Comparison of ENCODE assay signal across 1 cellular context in genomic region chr20:3204124-3204794, GRCh38.
TF ChIP-seq lines count a peak whose summit lies in the region.

TSS of gene DDRGK1 (minus strand) at chr20:3204682. CDS start at chr20:3204627, 55 bp downstream.

TF ChIP-seq in HepG2, 621 proteins besides CTCF, POLR2A, EP300 and RAD21 (continued from another document and continues in another):
- peak; percentile 93 for TF ChIP-seq ZNF687 (CRISPR knock-in tag; IDR thresholded peaks at IDR 0.05)
- peak; percentile 62 for TF ChIP-seq ZNF142 (CRISPR knock-in tag; IDR thresholded peaks at IDR 0.05)
- no peak; the same call in none of the 2 replicates for TF ChIP-seq CREB3 (CRISPR knock-in tag; IDR thresholded peaks at IDR 0.05)
- TF ChIP-seq SIX1 (CRISPR knock-in tag; IDR thresholded peaks at IDR 0.05; ENCODE audit: borderline replicate concordance): peak; percentile 26; the same call in 1 of the 2 replicates
- TF ChIP-seq THAP7 (CRISPR knock-in tag; IDR thresholded peaks at IDR 0.05): 0 out of 2 replicates have a peak, but pooled peaks have one; percentile 6
- TF ChIP-seq ZNF704 (CRISPR knock-in tag; IDR thresholded peaks at IDR 0.05; ENCODE audit: borderline replicate concordance): peak; percentile 73; the same call in 1 of the 2 replicates
- peak; percentile 70; the same call in 1 of the 2 replicates for TF ChIP-seq ZNF530 (CRISPR knock-in tag; IDR thresholded peaks at IDR 0.05; ENCODE audit: low read depth)
- TF ChIP-seq ZFP36 (IDR thresholded peaks at IDR 0.05; ENCODE audit: borderline replicate concordance, low read depth, low read length, partially characterized antibody): no peak
- TF ChIP-seq GATA4 (IDR thresholded peaks at IDR 0.05; ENCODE audit: borderline replicate concordance, low read depth): peak; percentile 55; the same call in 1 of the 2 replicates
- peak; percentile 71 for TF ChIP-seq AGO1 (IDR thresholded peaks at IDR 0.05; ENCODE audit: low read depth, low read length, poor library complexity, severe bottlenecking)
- peak; percentile 94 for TF ChIP-seq ZNF451 (CRISPR knock-in tag; IDR thresholded peaks at IDR 0.05)
- TF ChIP-seq ZNF280B (CRISPR knock-in tag; IDR thresholded peaks at IDR 0.05; ENCODE audit: borderline replicate concordance): 0 out of 2 replicates have a peak, but pooled peaks have one; percentile 70
- peak; percentile 51; the same call in 1 of the 2 replicates for TF ChIP-seq NAIF1 (CRISPR knock-in tag; IDR thresholded peaks at IDR 0.05; ENCODE audit: borderline replicate concordance)
- 0 out of 2 replicates have a peak, but pooled peaks have one; percentile 47 for TF ChIP-seq ZHX1 (CRISPR knock-in tag; IDR thresholded peaks at IDR 0.05; ENCODE audit: low read depth)
- peak; percentile 95; the same call in 1 of the 2 replicates for TF ChIP-seq ZNF660 (CRISPR knock-in tag; IDR thresholded peaks at IDR 0.05; ENCODE audit: borderline replicate concordance, low read depth)
- TF ChIP-seq PLRG1 (conservative IDR thresholded peaks at IDR 0.05): no peak
- peak; percentile 52; the same call in 1 of the 2 replicates for TF ChIP-seq ZNF121 (CRISPR knock-in tag; IDR thresholded peaks at IDR 0.05)
- peak in 1 of 2 experiments; percentile 43; a peak in 1 of 4 replicates for TF ChIP-seq NR2F1 (CRISPR knock-in tag; IDR thresholded peaks at IDR 0.05)
- TF ChIP-seq ZNF331 (CRISPR knock-in tag; IDR thresholded peaks at IDR 0.05): peak; percentile 71
- TF ChIP-seq CEBPB (IDR thresholded peaks at IDR 0.05; ENCODE audit: borderline replicate concordance, low read depth, low read length): peak; percentile 98
- TF ChIP-seq FOXA3 (CRISPR knock-in tag; IDR thresholded peaks at IDR 0.05): peak; percentile 46; the same call in 1 of the 2 replicates
- TF ChIP-seq FOXO4 (CRISPR knock-in tag; conservative IDR thresholded peaks at IDR 0.05): peak; percentile 99
- peak; percentile 96 for TF ChIP-seq ZNF766 (CRISPR knock-in tag; IDR thresholded peaks at IDR 0.05; ENCODE audit: borderline replicate concordance)
- peak; percentile 68 for TF ChIP-seq TCF7 (IDR thresholded peaks at IDR 0.05; ENCODE audit: low read depth)
- 0 out of 2 replicates have a peak, but pooled peaks have one; percentile 60 for TF ChIP-seq FUBP1 (CRISPR knock-in tag; IDR thresholded peaks at IDR 0.05; ENCODE audit: borderline replicate concordance)
- TF ChIP-seq SATB2 (CRISPR knock-in tag; IDR thresholded peaks at IDR 0.05): peak; percentile 89; the same call in 1 of the 2 replicates
- peak; percentile 99 for TF ChIP-seq RBFOX2 (IDR thresholded peaks at IDR 0.05; ENCODE audit: low read depth, low read length)
- no peak for TF ChIP-seq GLMP (CRISPR knock-in tag; IDR thresholded peaks at IDR 0.05; ENCODE audit: borderline replicate concordance)
- peak; percentile 87 for TF ChIP-seq TGIF2 (CRISPR knock-in tag; IDR thresholded peaks at IDR 0.05)
